Comparison of ENCODE assay signal across 8 cellular contexts in genomic region chr3:122609798-122610559, GRCh38. TPM values are rescaled to one million over a fixed set of nuclear protein-coding genes. Genes with fewer than 3 reads are reported as not detected.
DNase-seq lines count a peak whose midpoint lies in the region; ATAC-seq, FAIRE-seq and TF ChIP-seq lines count a peak whose summit lies in the region.

No MANE protein-coding gene starts in this region.

- FAIRE-seq in GM12891 (lab: Jason Lieb, UNC) (peak; percentile 89), small intestine (lab: Jason Lieb, UNC) (no peak)

- ATAC-seq in GM21619 (IDR thresholded peaks at IDR 0.05; ENCODE audit: unreplicated experiment): peak; percentile 95
- ATAC-seq in activated naive CD8-positive, alpha-beta T cell treated with anti-CD3 and anti-CD28 coated beads, Interleukin-2, amount 50 U/mL, for 24 hours: peak; percentile 96
- ATAC-seq in lower lobe of right lung: no peak

- no peaks in the 10 kb centered on the region for H3K4me1 ChIP-seq in small intestine (ENCODE audit: control insufficient read depth in 2 of 2, insufficient read depth in 1 of 2, low read depth in 1 of 2, low read length in 1 of 2)
- no peaks in the 10 kb centered on the region for H3K4me1 ChIP-seq in lower lobe of right lung

- H3K27me3 ChIP-seq in small intestine (ENCODE audit: control insufficient read depth in 2 of 2, insufficient read depth in 2 of 2, low read length in 2 of 2) (no peaks in the 10 kb centered on the region), lower lobe of right lung (ENCODE audit: low read depth) (no peaks in the 10 kb centered on the region)

- H3K27ac Mint-ChIP-seq in activated naive CD8-positive, alpha-beta T cell treated with anti-CD3 and anti-CD28 coated beads, Interleukin-2, amount 50 U/mL, for 24 hours: peak overlapping the region; percentile 98

- peak overlapping the region; percentile 69 for H3K4me3 Mint-ChIP-seq in activated naive CD8-positive, alpha-beta T cell treated with anti-CD3 and anti-CD28 coated beads, Interleukin-2, amount 50 U/mL, for 24 hours

- TF ChIP-seq POLR2A in GM12891 (IDR thresholded peaks at IDR 0.05; ENCODE audit: low read depth, low read length): 0 out of 2 replicates have a peak, but pooled peaks have one; percentile 18

- H3K36me3 ChIP-seq in small intestine (ENCODE audit: control insufficient read depth in 2 of 2, insufficient read depth in 2 of 2, low read length in 2 of 2) (no peaks in the 10 kb centered on the region), lower lobe of right lung (no peaks in the 10 kb centered on the region)

- DNase-seq in GM12891 (ENCODE audit: insufficient read length, low spot score) (peak; percentile 43), HT1080 (ENCODE audit: low read depth) (peak; percentile 92), small intestine (peak; percentile 13), NCI-H2196 (lab: John Stamatoyannopoulos, UW; ENCODE audit: unreplicated experiment) (no peak), NCI-H1694 treated with DMSO at 0.1 percent for 48 hours (lab: John Stamatoyannopoulos, UW) (no peak), lower lobe of right lung (no peak)
- no peak for DNase-seq in activated naive CD8-positive, alpha-beta T cell treated with anti-CD3 and anti-CD28 coated beads, Interleukin-2, amount 50 U/mL, for 24 hours

- intact Hi-C loops in lower lobe of right lung (cut with DNase I): no loop called here

- H3K4me1 Mint-ChIP-seq in activated naive CD8-positive, alpha-beta T cell treated with anti-CD3 and anti-CD28 coated beads, Interleukin-2, amount 50 U/mL, for 24 hours: peaks cover 31% of the 10 kb centered on the region

- peaks cover 36% of the 10 kb centered on the region for H3K36me3 Mint-ChIP-seq in activated naive CD8-positive, alpha-beta T cell treated with anti-CD3 and anti-CD28 coated beads, Interleukin-2, amount 50 U/mL, for 24 hours (ENCODE audit: low read depth)

- H3K27ac ChIP-seq in small intestine (ENCODE audit: low read depth in 1 of 2, low read length in 1 of 2) (peak overlapping the region in 1 of 2 donors; percentile 9), lower lobe of right lung (no peak overlapping the region)

- no peak overlapping the region for H3K4me3 ChIP-seq in small intestine (ENCODE audit: low read depth in 1 of 2, low read length in 2 of 2)
- H3K4me3 ChIP-seq in lower lobe of right lung: no peak overlapping the region

- H3K9me3 ChIP-seq in small intestine (ENCODE audit: control insufficient read depth, low read depth): no peaks in the 10 kb centered on the region
- no peaks in the 10 kb centered on the region for H3K9me3 ChIP-seq in lower lobe of right lung

- H3K27me3 Mint-ChIP-seq in activated naive CD8-positive, alpha-beta T cell treated with anti-CD3 and anti-CD28 coated beads, Interleukin-2, amount 50 U/mL, for 24 hours: no peaks in the 10 kb centered on the region

- 71 to 83% (median 75%) methylated on average over 7 of the region's 7 CpGs for WGBS in small intestine, 3 donors

- H3K9me3 Mint-ChIP-seq in activated naive CD8-positive, alpha-beta T cell treated with anti-CD3 and anti-CD28 coated beads, Interleukin-2, amount 50 U/mL, for 24 hours: peaks cover 9% of the 10 kb centered on the region

- TF ChIP-seq CTCF in lower lobe of right lung (IDR thresholded peaks at IDR 0.05): no peak

TF ChIP-seq in GM12891, 5 proteins besides CTCF, POLR2A, EP300 and RAD21:
- peak; percentile 88 for TF ChIP-seq SPI1 (IDR thresholded peaks at IDR 0.05; ENCODE audit: low read depth, low read length)
- TF ChIP-seq POLR2AphosphoS5 (IDR thresholded peaks at IDR 0.05; ENCODE audit: low read depth, low read length): 0 out of 2 replicates have a peak, but pooled peaks have one; percentile 22
- TF ChIP-seq TAF1 (IDR thresholded peaks at IDR 0.05; ENCODE audit: low read depth, low read length): no peak

RNA-seq across cellular contexts. Expression of gene PARP15, which starts 32.5 kb away (rescaled TPM):
- polyA plus RNA-seq in GM12891 (2012; ENCODE audit: low read depth, missing spikeins): 20.3 TPM
- total RNA-seq in HT1080 (2014; rRNA removed; shearing (Covaris generic)): not detected in 2 replicates
- polyA plus RNA-seq in HT1080 (2015; cell fraction: cytosol; rRNA removed): not detected in 2 replicates
- 0.07 TPM in 1 of 2 replicates, not detected in the other for polyA plus RNA-seq in HT1080 (2015; cell fraction: nucleus; rRNA removed)
- under 1 TPM; 0.22 to 0.95 (median 0.54) TPM for polyA plus RNA-seq in small intestine
- 11.4 TPM for total RNA-seq in lower lobe of right lung

RNA-seq across cellular contexts. Expression of gene DTX3L, which starts 45.8 kb away (rescaled TPM):
- 7.3 TPM for polyA plus RNA-seq in GM12891 (2012; ENCODE audit: low read depth, missing spikeins)
- 17.4 and 22.5 TPM in 2 replicates for total RNA-seq in HT1080 (2014; rRNA removed; shearing (Covaris generic))
- polyA plus RNA-seq in HT1080 (2015; cell fraction: cytosol; rRNA removed): 16.5 and 21.6 TPM in 2 replicates
- 22.4 and 22.7 TPM in 2 replicates for polyA plus RNA-seq in HT1080 (2015; cell fraction: nucleus; rRNA removed)
- 10 to 100 TPM; 10.8 to 22.9 (median 14.3) TPM for polyA plus RNA-seq in small intestine
- total RNA-seq in lower lobe of right lung: 82.2 TPM

RNA-seq across cellular contexts. Expression of gene PARP9, which starts 45.9 kb away (rescaled TPM):
- 17.6 TPM for polyA plus RNA-seq in GM12891 (2012; ENCODE audit: low read depth, missing spikeins)
- 10.5 and 10.7 TPM in 2 replicates for total RNA-seq in HT1080 (2014; rRNA removed; shearing (Covaris generic))
- polyA plus RNA-seq in HT1080 (2015; cell fraction: cytosol; rRNA removed): 8.6 and 9.1 TPM in 2 replicates
- 17.8 and 18.4 TPM in 2 replicates for polyA plus RNA-seq in HT1080 (2015; cell fraction: nucleus; rRNA removed)
- 10 to 100 TPM; 20.5 to 36.5 (median 28.4) TPM for polyA plus RNA-seq in small intestine
- 90.4 TPM for total RNA-seq in lower lobe of right lung

Comparison
In these comparisons a context has a peak if more than half of its experiments do, and no peak if none do; other contexts are left out.
1. DNase-seq: peak in GM12891 (single experiment), HT1080 (single experiment) and small intestine (single experiment); none in activated naive CD8-positive, alpha-beta T cell treated with anti-CD3 and anti-CD28 coated beads, Interleukin-2, amount 50 U/mL, for 24 hours (single experiment), NCI-H2196 (single experiment), NCI-H1694 treated with DMSO at 0.1 percent for 48 hours (single experiment) and lower lobe of right lung (single experiment).
2. ATAC-seq: peak in GM21619 (single experiment) and activated naive CD8-positive, alpha-beta T cell treated with anti-CD3 and anti-CD28 coated beads, Interleukin-2, amount 50 U/mL, for 24 hours (single experiment); none in lower lobe of right lung (0 of 2).
3. RNA of gene PARP15, which starts 32.5 kb away (total RNA-seq): 11.4 TPM in lower lobe of right lung (single experiment); not detected in HT1080; every median in the first group is over 10 times any median in the second.